In the genomic region with DNA sequence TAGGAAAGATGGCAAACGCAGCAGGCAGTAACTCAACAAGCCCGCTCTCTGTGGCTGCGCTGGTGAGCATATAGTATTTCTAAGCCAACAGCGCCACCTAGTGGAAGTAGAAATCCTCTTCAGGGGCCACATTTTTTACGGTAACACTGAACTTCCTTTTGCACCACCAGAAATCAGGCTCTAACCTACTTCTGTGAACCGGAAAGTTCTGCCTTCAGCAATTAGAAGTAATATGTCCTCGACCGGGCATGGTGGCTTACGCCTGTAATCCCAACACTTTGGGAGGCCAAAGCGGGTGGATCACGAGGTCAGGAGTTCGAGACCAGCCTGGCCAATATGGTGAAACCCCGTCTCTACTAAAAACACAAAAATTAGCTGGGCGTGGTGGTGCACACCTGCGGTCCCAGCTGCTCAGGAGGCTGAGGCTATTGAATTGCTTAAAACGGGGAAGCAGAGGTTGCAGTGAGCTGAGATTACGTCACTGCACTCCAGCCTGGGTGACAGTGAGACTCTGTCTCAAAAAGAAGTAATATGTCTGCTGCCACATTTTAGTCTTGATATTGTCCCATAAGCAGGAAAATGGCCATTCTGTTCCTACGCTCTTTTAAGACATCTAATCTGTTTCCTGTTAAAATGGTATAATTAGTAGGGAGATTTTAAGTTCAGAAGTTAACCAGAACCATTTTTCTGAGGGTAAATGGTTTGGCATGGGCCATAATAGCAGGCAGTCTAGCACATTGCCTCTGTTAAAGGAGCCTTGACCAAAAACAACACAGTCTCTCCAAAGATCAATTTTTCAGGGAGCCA, we compare ENCODE assay signal across 8 cellular contexts. TPM values are rescaled to one million over a fixed set of nuclear protein-coding genes. Genes with fewer than 3 reads are reported as not detected.
A peak's percentile ranks its signal among the peaks of the same experiment; 100 is the strongest.
DNase-seq lines count a peak whose midpoint lies in the region; ATAC-seq lines count a peak whose summit lies in the region.

No MANE protein-coding gene starts in this region.

- H3K27me3 ChIP-seq in ACC112 (ENCODE audit: insufficient read depth, low read length): no peaks in the 10 kb centered on the region

- CTCF ChIA-PET in activated CD4-positive, alpha-beta memory T cell treated with anti-CD3 and anti-CD28 coated beads, Interleukin-2, amount 10 ng/mL, durations not matched to agents 7 days and 5 days (lab: Charles Lee): interaction anchor here (0.8 to 2.2 kb wide), 7 partner anchors 8 to 419 kb away, joined by 3 to 6 read pairs (median 4); no protein-coding TSS in a partner anchor

- POLR2A ChIA-PET in activated CD4-positive, alpha-beta memory T cell treated with anti-CD3 and anti-CD28 coated beads, Interleukin-2, amount 10 ng/mL, durations not matched to agents 7 days and 5 days (lab: Charles Lee): no interaction called here

- no peaks in the 10 kb centered on the region for H3K4me1 ChIP-seq in ACC112 (ENCODE audit: control insufficient read depth, insufficient read depth, low read length, unreplicated experiment)

- DNase-seq in NCI-H748 treated with DMSO at 0.1 percent for 48 hours (lab: John Stamatoyannopoulos, UW) (peak; percentile 69), medulla oblongata (ENCODE audit: extremely low spot score) (peak; percentile 95)
- peak; percentile 80 for DNase-seq in activated CD4-positive, alpha-beta memory T cell treated with anti-CD3 and anti-CD28 coated beads, Interleukin-2, amount 10 ng/mL, durations not matched to agents 7 days and 5 days
- DNase-seq in effector CD8-positive, alpha-beta T cell (lab: John Stamatoyannopoulos, UW): peak; percentile 55
- DNase-seq in stimulated activated CD8-positive, alpha-beta memory T cell treated with anti-CD3 and anti-CD28 coated beads, Interleukin-12 subunit alpha, Interleukin-12 subunit beta, amount 100 ng/mL, for 24 hours (ENCODE audit: extremely low read depth): peak; percentile 31

- peaks cover 11% of the 10 kb centered on the region for H3K27me3 Mint-ChIP-seq in activated CD4-positive, alpha-beta memory T cell treated with anti-CD3 and anti-CD28 coated beads, Interleukin-2, amount 10 ng/mL, durations not matched to agents 7 days and 5 days

- H3K4me3 ChIP-seq in ACC112 (ENCODE audit: low read depth, low read length): peak overlapping the region; percentile 58

- H3K36me3 Mint-ChIP-seq in activated CD4-positive, alpha-beta memory T cell treated with anti-CD3 and anti-CD28 coated beads, Interleukin-2, amount 10 ng/mL, durations not matched to agents 7 days and 5 days (ENCODE audit: low read depth): no peaks in the 10 kb centered on the region

- H2AFZ ChIP-seq in ACC112 (ENCODE audit: low read length, unreplicated experiment): no peak overlapping the region

- peak overlapping the region; percentile 59 for H3K4me3 Mint-ChIP-seq in activated CD4-positive, alpha-beta memory T cell treated with anti-CD3 and anti-CD28 coated beads, Interleukin-2, amount 10 ng/mL, durations not matched to agents 7 days and 5 days

- peaks cover 27% of the 10 kb centered on the region for H3K4me1 Mint-ChIP-seq in activated CD4-positive, alpha-beta memory T cell treated with anti-CD3 and anti-CD28 coated beads, Interleukin-2, amount 10 ng/mL, durations not matched to agents 7 days and 5 days

- H3K79me2 ChIP-seq in ACC112 (ENCODE audit: control insufficient read depth, insufficient read depth, low read length, unreplicated experiment): no peaks in the 10 kb centered on the region

- no peak overlapping the region for H3K27ac ChIP-seq in ACC112 (ENCODE audit: low read depth, low read length)

- H3K36me3 ChIP-seq in ACC112 (ENCODE audit: insufficient read depth, low read length): no peaks in the 10 kb centered on the region

- no peaks in the 10 kb centered on the region for H3K9me3 Mint-ChIP-seq in activated CD4-positive, alpha-beta memory T cell treated with anti-CD3 and anti-CD28 coated beads, Interleukin-2, amount 10 ng/mL, durations not matched to agents 7 days and 5 days

- peak overlapping the region; percentile 66 for H3K27ac Mint-ChIP-seq in activated CD4-positive, alpha-beta memory T cell treated with anti-CD3 and anti-CD28 coated beads, Interleukin-2, amount 10 ng/mL, durations not matched to agents 7 days and 5 days

- ATAC-seq in GM18861 (IDR thresholded peaks at IDR 0.05; ENCODE audit: unreplicated experiment) (peak; percentile 68), HG03565 (IDR thresholded peaks at IDR 0.05; ENCODE audit: unreplicated experiment) (peak; percentile 63)

RNA-seq across cellular contexts. Expression of a gene that starts 26.7 kb away (rescaled TPM):
- not detected for total RNA-seq in activated CD4-positive, alpha-beta memory T cell treated with anti-CD3 and anti-CD28 coated beads, Interleukin-2, amount 10 ng/mL, durations not matched to agents 7 days and 5 days

RNA-seq across cellular contexts. Expression of a gene that starts 56.6 kb away (rescaled TPM):
- total RNA-seq in activated CD4-positive, alpha-beta memory T cell treated with anti-CD3 and anti-CD28 coated beads, Interleukin-2, amount 10 ng/mL, durations not matched to agents 7 days and 5 days: not detected

Comparison
In these comparisons a context has a peak if more than half of its experiments do, and no peak if none do; other contexts are left out.
1. DNase-seq: peak in every context shown above with its lines; median percentile 95 in medulla oblongata; 80 in activated CD4-positive, alpha-beta memory T cell treated with anti-CD3 and anti-CD28 coated beads, Interleukin-2, amount 10 ng/mL, durations not matched to agents 7 days and 5 days; 69 in NCI-H748 treated with DMSO at 0.1 percent for 48 hours; 55 in effector CD8-positive, alpha-beta T cell; 31 in stimulated activated CD8-positive, alpha-beta memory T cell treated with anti-CD3 and anti-CD28 coated beads, Interleukin-12 subunit alpha, Interleukin-12 subunit beta, amount 100 ng/mL, for 24 hours.